In genomic region chr18:59021500-59021899, GRCh38 we compare ENCODE assay signal across 18 cellular contexts.
DNase-seq lines count a peak whose midpoint lies in the region; ATAC-seq and TF ChIP-seq lines count a peak whose summit lies in the region.
"Had no signal": no experiment of that assay in that cellular context is flagged by ENCODE, and none has a peak within 500 bp of the region (broad histone marks: within the 10 kb centered on the region; RNA-seq: fewer than 3 reads in every experiment).

No MANE protein-coding gene starts in this region.

- no peak for TF ChIP-seq CTCF in thyroid gland (IDR thresholded peaks at IDR 0.05)
- no peak for TF ChIP-seq CTCF in CD8-positive, alpha-beta T cell (IDR thresholded peaks at IDR 0.05)

- no peaks in the 10 kb centered on the region for H3K4me1 Mint-ChIP-seq in CD8-positive, alpha-beta T cell (ENCODE audit: low read depth)
- H3K4me1 Mint-ChIP-seq: activated CD4-positive, alpha-beta memory T cell treated with anti-CD3 and anti-CD28 coated beads, Interleukin-2, amount 10 ng/mL, durations not matched to agents 7 days and 5 days; CD4-positive, CD25-positive, alpha-beta regulatory T cell had no signal

- no peak overlapping the region for H3K27ac Mint-ChIP-seq in CD8-positive, alpha-beta T cell
- H3K27ac Mint-ChIP-seq: activated CD4-positive, alpha-beta memory T cell treated with anti-CD3 and anti-CD28 coated beads, Interleukin-2, amount 10 ng/mL, durations not matched to agents 7 days and 5 days; naive thymus-derived CD4-positive, alpha-beta T cell had no signal

- POLR2A ChIA-PET in CD8-positive, alpha-beta T cell (lab: Charles Lee) = no interaction called here

- ATAC-seq in left cardiac atrium = peak; percentile 68 to 74
- no peak for ATAC-seq in HG03095 (IDR thresholded peaks at IDR 0.05; ENCODE audit: unreplicated experiment)
- ATAC-seq in CD8-positive, alpha-beta T cell = no peak
- ATAC-seq: K562; naive thymus-derived CD4-positive, alpha-beta T cell had no signal

- no peaks in the 10 kb centered on the region for H3K9me3 ChIP-seq in thyroid gland
- H3K9me3 ChIP-seq in CD8-positive, alpha-beta T cell (ENCODE audit: low read length) = no peaks in the 10 kb centered on the region

- peaks cover 10 to 26% of the 10 kb centered on the region in 2 donors for H3K4me1 ChIP-seq in thyroid gland
- no peaks in the 10 kb centered on the region for H3K4me1 ChIP-seq in CD8-positive, alpha-beta T cell (ENCODE audit: insufficient read depth, low read length)

- H3K4me3 ChIP-seq in thyroid gland (replicated peaks in 1 of 3) = no peak overlapping the region
- H3K4me3 ChIP-seq in CD8-positive, alpha-beta T cell (ENCODE audit: low read depth, low read length) = no peak overlapping the region
- H3K4me3 ChIP-seq: K562, skin epidermis had no signal

- intact Hi-C loops in left cardiac atrium (cut with DNase I) (no loop called here), thyroid gland (cut with DNase I) (no loop called here)
- intact Hi-C loops in CD8-positive, alpha-beta T cell (cut with DNase I, micrococcal nuclease) = no loop called here

- DNase-seq in NCI-H146 (lab: John Stamatoyannopoulos, UW) = peak; percentile 35
- no peak for DNase-seq in NCI-H146 treated with DMSO at 0.1 percent for 48 hours (lab: John Stamatoyannopoulos, UW; ENCODE audit: unreplicated experiment)
- peak; percentile 97 for DNase-seq in NCI-H82 (lab: John Stamatoyannopoulos, UW)
- no peak for DNase-seq in left cardiac atrium
- DNase-seq in thyroid gland = peak; percentile 13 to 21
- DNase-seq in H4 (ENCODE audit: low spot score) = no peak
- DNase-seq in CD8-positive, alpha-beta T cell = no peak
- DNase-seq: activated CD4-positive, alpha-beta memory T cell treated with anti-CD3 and anti-CD28 coated beads, Interleukin-2, amount 10 ng/mL, durations not matched to agents 7 days and 5 days; activated effector memory CD4-positive, alpha-beta T cell treated with anti-CD3 and anti-CD28 coated beads, Interleukin-2, amount 50 U/mL, for 16 hours; CD4-positive, CD25-positive, alpha-beta regulatory T cell; kidney; naive thymus-derived CD4-positive, alpha-beta T cell; NCI-H1930; RPMI8226 had no signal

- H3K36me3 ChIP-seq in thyroid gland = no peaks in the 10 kb centered on the region
- no peaks in the 10 kb centered on the region for H3K36me3 ChIP-seq in CD8-positive, alpha-beta T cell (ENCODE audit: insufficient read depth, low read length)

- H3K9me3 Mint-ChIP-seq in CD8-positive, alpha-beta T cell = peaks cover 9% of the 10 kb centered on the region

- H3K27me3 Mint-ChIP-seq in CD8-positive, alpha-beta T cell (ENCODE audit: low read depth) = peaks cover 3% of the 10 kb centered on the region

- H3K4me3 Mint-ChIP-seq in CD8-positive, alpha-beta T cell = no peak overlapping the region
- H3K4me3 Mint-ChIP-seq: activated CD4-positive, alpha-beta memory T cell treated with anti-CD3 and anti-CD28 coated beads, Interleukin-2, amount 10 ng/mL, durations not matched to agents 7 days and 5 days; CD4-positive, CD25-positive, alpha-beta regulatory T cell; naive thymus-derived CD4-positive, alpha-beta T cell had no signal

- no peaks in the 10 kb centered on the region for H3K36me3 Mint-ChIP-seq in CD8-positive, alpha-beta T cell
- H3K36me3 Mint-ChIP-seq: CD4-positive, CD25-positive, alpha-beta regulatory T cell had no signal

- WGBS in thyroid gland, 2 donors = 40 to 43% methylated on average over 1 of the region's 1 CpG

- no peak overlapping the region for H3K27ac ChIP-seq in thyroid gland
- no peak overlapping the region for H3K27ac ChIP-seq in CD8-positive, alpha-beta T cell (ENCODE audit: low read depth, low read length)
- H3K27ac ChIP-seq: 22Rv1 had no signal

- CTCF ChIA-PET in CD8-positive, alpha-beta T cell (lab: Charles Lee) = interaction anchor here (1.1 kb wide), 1 partner anchor 12 kb away, joined by 3 read pairs; no protein-coding TSS in a partner anchor

- no peaks in the 10 kb centered on the region for H3K27me3 ChIP-seq in thyroid gland
- peaks cover under 1% of the 10 kb centered on the region for H3K27me3 ChIP-seq in CD8-positive, alpha-beta T cell (ENCODE audit: insufficient read depth, low read length)

- no peak for TF ChIP-seq POLR2A in thyroid gland (IDR thresholded peaks at IDR 0.05)

Comparison
In these comparisons a context has a peak if more than half of its experiments do, and no peak if none do; other contexts are left out.
1. DNase-seq: peak in NCI-H146 (single experiment), NCI-H82 (single experiment) and thyroid gland (2 of 2); none in NCI-H146 treated with DMSO at 0.1 percent for 48 hours (single experiment), left cardiac atrium (single experiment), H4 (single experiment) and CD8-positive, alpha-beta T cell (0 of 7).
2. ATAC-seq: peak in left cardiac atrium (2 of 2); none in HG03095 (single experiment) and CD8-positive, alpha-beta T cell (single experiment).